1 cellular context compared by ENCODE assay signal in the genomic region with DNA sequence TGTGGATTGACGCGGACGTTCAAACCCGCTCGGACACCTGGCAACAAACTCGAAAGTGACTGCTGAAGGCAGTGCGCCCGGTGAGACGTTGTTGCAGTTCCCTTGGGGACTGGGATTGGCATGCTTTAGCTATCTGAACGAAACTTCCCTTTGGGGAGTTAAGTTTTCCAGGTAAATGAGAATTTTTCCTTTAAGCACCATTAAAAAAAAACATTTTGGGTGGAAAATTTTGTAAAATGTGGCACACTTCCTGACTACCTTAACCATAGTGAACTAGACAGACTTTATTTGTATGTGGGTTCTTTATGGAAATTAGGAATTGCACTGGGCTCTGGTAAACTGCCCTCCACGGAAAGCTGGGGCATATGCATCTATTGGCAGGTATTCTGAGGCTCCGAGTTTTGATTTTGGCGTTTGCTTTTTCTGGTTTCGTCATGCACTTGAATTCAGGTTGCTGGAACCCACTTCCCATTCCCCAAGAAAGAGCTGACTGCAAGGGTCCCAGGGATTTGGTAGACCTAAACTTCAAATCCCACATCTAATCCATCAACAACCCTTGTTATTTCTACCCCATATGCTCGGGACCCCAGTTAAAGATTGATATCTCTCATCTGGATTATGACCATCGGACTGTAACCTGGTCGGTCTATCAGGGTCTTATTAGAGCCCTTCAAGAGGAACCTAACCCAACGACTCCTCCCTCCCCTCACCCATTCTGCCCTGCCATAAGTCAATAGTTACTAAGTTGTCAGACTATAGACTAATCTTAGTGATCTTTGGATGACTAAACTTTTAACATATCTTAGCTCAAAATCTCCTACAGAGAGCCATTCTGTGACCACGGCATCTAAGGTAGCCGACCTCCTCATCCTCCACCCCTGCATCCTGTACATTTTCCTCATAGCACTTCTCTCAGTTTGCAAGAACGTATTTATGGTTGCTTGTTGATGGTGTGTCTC.
TF ChIP-seq lines count a peak whose summit lies in the region.

No MANE protein-coding gene starts in this region.

TF ChIP-seq in HEK293, 187 proteins besides CTCF, POLR2A, EP300 and RAD21 (continued from another document):
- TF ChIP-seq, protein P1, sequence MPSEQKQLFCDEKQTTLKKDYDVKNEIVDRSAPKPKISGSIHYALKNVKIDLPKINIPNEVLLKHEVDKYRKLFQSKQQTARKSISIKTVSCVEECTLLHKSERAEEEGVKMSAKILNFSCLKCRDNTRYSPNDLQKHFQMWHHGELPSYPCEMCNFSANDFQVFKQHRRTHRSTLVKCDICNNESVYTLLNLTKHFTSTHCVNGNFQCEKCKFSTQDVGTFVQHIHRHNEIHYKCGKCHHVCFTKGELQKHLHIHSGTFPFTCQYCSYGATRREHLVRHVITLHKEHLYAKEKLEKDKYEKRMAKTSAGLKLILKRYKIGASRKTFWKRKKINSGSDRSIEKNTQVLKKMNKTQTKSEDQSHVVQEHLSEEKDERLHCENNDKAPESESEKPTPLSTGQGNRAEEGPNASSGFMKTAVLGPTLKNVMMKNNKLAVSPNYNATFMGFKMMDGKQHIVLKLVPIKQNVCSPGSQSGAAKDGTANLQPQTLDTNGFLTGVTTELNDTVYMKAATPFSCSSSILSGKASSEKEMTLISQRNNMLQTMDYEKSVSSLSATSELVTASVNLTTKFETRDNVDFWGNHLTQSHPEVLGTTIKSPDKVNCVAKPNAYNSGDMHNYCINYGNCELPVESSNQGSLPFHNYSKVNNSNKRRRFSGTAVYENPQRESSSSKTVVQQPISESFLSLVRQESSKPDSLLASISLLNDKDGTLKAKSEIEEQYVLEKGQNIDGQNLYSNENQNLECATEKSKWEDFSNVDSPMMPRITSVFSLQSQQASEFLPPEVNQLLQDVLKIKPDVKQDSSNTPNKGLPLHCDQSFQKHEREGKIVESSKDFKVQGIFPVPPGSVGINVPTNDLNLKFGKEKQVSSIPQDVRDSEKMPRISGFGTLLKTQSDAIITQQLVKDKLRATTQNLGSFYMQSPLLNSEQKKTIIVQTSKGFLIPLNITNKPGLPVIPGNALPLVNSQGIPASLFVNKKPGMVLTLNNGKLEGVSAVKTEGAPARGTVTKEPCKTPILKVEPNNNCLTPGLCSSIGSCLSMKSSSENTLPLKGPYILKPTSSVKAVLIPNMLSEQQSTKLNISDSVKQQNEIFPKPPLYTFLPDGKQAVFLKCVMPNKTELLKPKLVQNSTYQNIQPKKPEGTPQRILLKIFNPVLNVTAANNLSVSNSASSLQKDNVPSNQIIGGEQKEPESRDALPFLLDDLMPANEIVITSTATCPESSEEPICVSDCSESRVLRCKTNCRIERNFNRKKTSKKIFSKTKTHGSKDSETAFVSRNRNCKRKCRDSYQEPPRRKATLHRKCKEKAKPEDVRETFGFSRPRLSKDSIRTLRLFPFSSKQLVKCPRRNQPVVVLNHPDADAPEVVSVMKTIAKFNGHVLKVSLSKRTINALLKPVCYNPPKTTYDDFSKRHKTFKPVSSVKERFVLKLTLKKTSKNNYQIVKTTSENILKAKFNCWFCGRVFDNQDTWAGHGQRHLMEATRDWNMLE (tag by site-specific recombination; conservative IDR thresholded peaks at IDR 0.05; ENCODE audit: low read depth) = no peak
- TF ChIP-seq ZNF76 (tag by site-specific recombination; IDR thresholded peaks at IDR 0.05; ENCODE audit: borderline replicate concordance, low read depth) = no peak
- TF ChIP-seq ZNF221 (tag by site-specific recombination; IDR thresholded peaks at IDR 0.05; ENCODE audit: borderline replicate concordance) = no peak
